Comparison of ENCODE assay signal across 1 cellular context in genomic region chr1:151762941-151763921, GRCh38.
TF ChIP-seq lines count a peak whose summit lies in the region.

Gene MRPL9 (minus strand): TSS chr1:151763496. CDS start chr1:151763479, 17 bp downstream.

TF ChIP-seq in K562, 482 proteins besides CTCF, POLR2A, EP300 and RAD21 (continued from another document and continues in another):
- peak; percentile 60 for TF ChIP-seq PCBP1 (IDR thresholded peaks at IDR 0.05; ENCODE audit: low read depth, low read length, poor library complexity, severe bottlenecking)
- peak; percentile 49 for TF ChIP-seq NEUROD1 (IDR thresholded peaks at IDR 0.05; ENCODE audit: borderline replicate concordance, low read depth, low read length, partially characterized antibody)
- TF ChIP-seq, protein P1, sequence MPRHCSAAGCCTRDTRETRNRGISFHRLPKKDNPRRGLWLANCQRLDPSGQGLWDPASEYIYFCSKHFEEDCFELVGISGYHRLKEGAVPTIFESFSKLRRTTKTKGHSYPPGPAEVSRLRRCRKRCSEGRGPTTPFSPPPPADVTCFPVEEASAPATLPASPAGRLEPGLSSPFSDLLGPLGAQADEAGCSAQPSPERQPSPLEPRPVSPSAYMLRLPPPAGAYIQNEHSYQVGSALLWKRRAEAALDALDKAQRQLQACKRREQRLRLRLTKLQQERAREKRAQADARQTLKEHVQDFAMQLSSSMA (CRISPR knock-in tag; IDR thresholded peaks at IDR 0.05), result 0 out of 2 replicates have a peak, but pooled peaks have one; percentile 18
- TF ChIP-seq KDM5B (IDR thresholded peaks at IDR 0.05; ENCODE audit: insufficient replicate concordance, low read depth, low read length), result peak; percentile 78
- TF ChIP-seq THRAP3 (IDR thresholded peaks at IDR 0.05; ENCODE audit: borderline replicate concordance), result no peak
- no peak for TF ChIP-seq NUFIP1 (IDR thresholded peaks at IDR 0.05; ENCODE audit: partially characterized antibody)
- peak; percentile 57 for TF ChIP-seq VEZF1 (CRISPR knock-in tag; IDR thresholded peaks at IDR 0.05)
- TF ChIP-seq, protein P2, sequence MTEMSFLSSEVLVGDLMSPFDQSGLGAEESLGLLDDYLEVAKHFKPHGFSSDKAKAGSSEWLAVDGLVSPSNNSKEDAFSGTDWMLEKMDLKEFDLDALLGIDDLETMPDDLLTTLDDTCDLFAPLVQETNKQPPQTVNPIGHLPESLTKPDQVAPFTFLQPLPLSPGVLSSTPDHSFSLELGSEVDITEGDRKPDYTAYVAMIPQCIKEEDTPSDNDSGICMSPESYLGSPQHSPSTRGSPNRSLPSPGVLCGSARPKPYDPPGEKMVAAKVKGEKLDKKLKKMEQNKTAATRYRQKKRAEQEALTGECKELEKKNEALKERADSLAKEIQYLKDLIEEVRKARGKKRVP (CRISPR knock-in tag; IDR thresholded peaks at IDR 0.05), result no peak
- no peak for TF ChIP-seq MTF1 (CRISPR knock-in tag; IDR thresholded peaks at IDR 0.05; ENCODE audit: borderline replicate concordance)
- no peak for TF ChIP-seq E2F3 (CRISPR knock-in tag; IDR thresholded peaks at IDR 0.05)
- TF ChIP-seq ZNF766 (CRISPR knock-in tag; conservative IDR thresholded peaks at IDR 0.05), result peak; percentile 66; the same call in 1 of the 2 replicates
- TF ChIP-seq HSF4 (CRISPR knock-in tag; IDR thresholded peaks at IDR 0.05; ENCODE audit: borderline replicate concordance), result no peak
- TF ChIP-seq, protein P3, sequence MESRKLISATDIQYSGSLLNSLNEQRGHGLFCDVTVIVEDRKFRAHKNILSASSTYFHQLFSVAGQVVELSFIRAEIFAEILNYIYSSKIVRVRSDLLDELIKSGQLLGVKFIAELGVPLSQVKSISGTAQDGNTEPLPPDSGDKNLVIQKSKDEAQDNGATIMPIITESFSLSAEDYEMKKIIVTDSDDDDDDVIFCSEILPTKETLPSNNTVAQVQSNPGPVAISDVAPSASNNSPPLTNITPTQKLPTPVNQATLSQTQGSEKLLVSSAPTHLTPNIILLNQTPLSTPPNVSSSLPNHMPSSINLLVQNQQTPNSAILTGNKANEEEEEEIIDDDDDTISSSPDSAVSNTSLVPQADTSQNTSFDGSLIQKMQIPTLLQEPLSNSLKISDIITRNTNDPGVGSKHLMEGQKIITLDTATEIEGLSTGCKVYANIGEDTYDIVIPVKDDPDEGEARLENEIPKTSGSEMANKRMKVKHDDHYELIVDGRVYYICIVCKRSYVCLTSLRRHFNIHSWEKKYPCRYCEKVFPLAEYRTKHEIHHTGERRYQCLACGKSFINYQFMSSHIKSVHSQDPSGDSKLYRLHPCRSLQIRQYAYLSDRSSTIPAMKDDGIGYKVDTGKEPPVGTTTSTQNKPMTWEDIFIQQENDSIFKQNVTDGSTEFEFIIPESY (CRISPR knock-in tag; IDR thresholded peaks at IDR 0.05), result 0 out of 2 replicates have a peak, but pooled peaks have one; percentile 37
- no peak for TF ChIP-seq HNRNPK (IDR thresholded peaks at IDR 0.05; ENCODE audit: low read depth, low read length, poor library complexity, severe bottlenecking)
- TF ChIP-seq CBFA2T2 (conservative IDR thresholded peaks at IDR 0.05), result no peak
- 0 out of 2 replicates have a peak, but pooled peaks have one; percentile 39 for TF ChIP-seq ZNF436 (CRISPR knock-in tag; IDR thresholded peaks at IDR 0.05)
- peak in 1 of 2 experiments; percentile 66; a peak in 1 of 4 replicates for TF ChIP-seq TEAD1 (CRISPR knock-in tag; IDR thresholded peaks at IDR 0.05)
- TF ChIP-seq TAF15 (IDR thresholded peaks at IDR 0.05; ENCODE audit: low read depth, low read length), result no peak
- TF ChIP-seq, protein P4, sequence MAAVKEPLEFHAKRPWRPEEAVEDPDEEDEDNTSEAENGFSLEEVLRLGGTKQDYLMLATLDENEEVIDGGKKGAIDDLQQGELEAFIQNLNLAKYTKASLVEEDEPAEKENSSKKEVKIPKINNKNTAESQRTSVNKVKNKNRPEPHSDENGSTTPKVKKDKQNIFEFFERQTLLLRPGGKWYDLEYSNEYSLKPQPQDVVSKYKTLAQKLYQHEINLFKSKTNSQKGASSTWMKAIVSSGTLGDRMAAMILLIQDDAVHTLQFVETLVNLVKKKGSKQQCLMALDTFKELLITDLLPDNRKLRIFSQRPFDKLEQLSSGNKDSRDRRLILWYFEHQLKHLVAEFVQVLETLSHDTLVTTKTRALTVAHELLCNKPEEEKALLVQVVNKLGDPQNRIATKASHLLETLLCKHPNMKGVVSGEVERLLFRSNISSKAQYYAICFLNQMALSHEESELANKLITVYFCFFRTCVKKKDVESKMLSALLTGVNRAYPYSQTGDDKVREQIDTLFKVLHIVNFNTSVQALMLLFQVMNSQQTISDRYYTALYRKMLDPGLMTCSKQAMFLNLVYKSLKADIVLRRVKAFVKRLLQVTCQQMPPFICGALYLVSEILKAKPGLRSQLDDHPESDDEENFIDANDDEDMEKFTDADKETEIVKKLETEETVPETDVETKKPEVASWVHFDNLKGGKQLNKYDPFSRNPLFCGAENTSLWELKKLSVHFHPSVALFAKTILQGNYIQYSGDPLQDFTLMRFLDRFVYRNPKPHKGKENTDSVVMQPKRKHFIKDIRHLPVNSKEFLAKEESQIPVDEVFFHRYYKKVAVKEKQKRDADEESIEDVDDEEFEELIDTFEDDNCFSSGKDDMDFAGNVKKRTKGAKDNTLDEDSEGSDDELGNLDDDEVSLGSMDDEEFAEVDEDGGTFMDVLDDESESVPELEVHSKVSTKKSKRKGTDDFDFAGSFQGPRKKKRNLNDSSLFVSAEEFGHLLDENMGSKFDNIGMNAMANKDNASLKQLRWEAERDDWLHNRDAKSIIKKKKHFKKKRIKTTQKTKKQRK (IDR thresholded peaks at IDR 0.05; ENCODE audit: borderline replicate concordance, low read depth, low read length), result no peak
- no peak for TF ChIP-seq ZNF507 (tag; conservative IDR thresholded peaks at IDR 0.05)
- no peak for TF ChIP-seq ZNF124 (CRISPR knock-in tag; IDR thresholded peaks at IDR 0.05)
- peak; percentile 30 to 54; a peak in 2 of 4 replicates for TF ChIP-seq SIX5 (IDR thresholded peaks at IDR 0.05; ENCODE audit: borderline replicate concordance in 1 of 2, insufficient read depth in 1 of 2, low read depth in 1 of 2, low read length in 2 of 2)
- peak; percentile 49; the same call in 1 of the 2 replicates for TF ChIP-seq SMARCC2 (IDR thresholded peaks at IDR 0.05; ENCODE audit: low read depth)
- 0 out of 2 replicates have a peak, but pooled peaks have one; percentile 43 for TF ChIP-seq JUND (IDR thresholded peaks at IDR 0.05; ENCODE audit: borderline replicate concordance, low read depth, low read length)
- no peak; the same call in 2 of the 3 replicates for TF ChIP-seq JUND (tag; IDR thresholded peaks at IDR 0.05; ENCODE audit: borderline replicate concordance, low read depth, low read length)
- peak; percentile 53 for TF ChIP-seq DACH1 (IDR thresholded peaks at IDR 0.05; ENCODE audit: partially characterized antibody)
- TF ChIP-seq, protein P5, sequence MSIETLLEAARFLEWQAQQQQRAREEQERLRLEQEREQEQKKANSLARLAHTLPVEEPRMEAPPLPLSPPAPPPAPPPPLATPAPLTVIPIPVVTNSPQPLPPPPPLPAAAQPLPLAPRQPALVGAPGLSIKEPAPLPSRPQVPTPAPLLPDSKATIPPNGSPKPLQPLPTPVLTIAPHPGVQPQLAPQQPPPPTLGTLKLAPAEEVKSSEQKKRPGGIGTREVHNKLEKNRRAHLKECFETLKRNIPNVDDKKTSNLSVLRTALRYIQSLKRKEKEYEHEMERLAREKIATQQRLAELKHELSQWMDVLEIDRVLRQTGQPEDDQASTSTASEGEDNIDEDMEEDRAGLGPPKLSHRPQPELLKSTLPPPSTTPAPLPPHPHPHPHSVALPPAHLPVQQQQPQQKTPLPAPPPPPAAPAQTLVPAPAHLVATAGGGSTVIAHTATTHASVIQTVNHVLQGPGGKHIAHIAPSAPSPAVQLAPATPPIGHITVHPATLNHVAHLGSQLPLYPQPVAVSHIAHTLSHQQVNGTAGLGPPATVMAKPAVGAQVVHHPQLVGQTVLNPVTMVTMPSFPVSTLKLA (conservative IDR thresholded peaks at IDR 0.05), result peak; percentile 61 to 83; a peak in 3 of 4 replicates
- TF ChIP-seq SREBF1 (IDR thresholded peaks at IDR 0.05; ENCODE audit: borderline replicate concordance, low read depth, low read length), result no peak
- peak; percentile 40; the same call in 1 of the 2 replicates for TF ChIP-seq ZBTB40 (IDR thresholded peaks at IDR 0.05)
- TF ChIP-seq ZBTB40 (CRISPR knock-in tag; IDR thresholded peaks at IDR 0.05), result no peak
- peak; percentile 97 for TF ChIP-seq ZNF24 (IDR thresholded peaks at IDR 0.05)
- no peak for TF ChIP-seq ZNF23 (CRISPR knock-in tag; IDR thresholded peaks at IDR 0.05)
- peak; percentile 81 for TF ChIP-seq TAF7 (tag; IDR thresholded peaks at IDR 0.05)
- no peak for TF ChIP-seq TSC22D4 (tag; IDR thresholded peaks at IDR 0.05)
- TF ChIP-seq KAT2B (IDR thresholded peaks at IDR 0.05; ENCODE audit: low read depth, low read length), result no peak
- TF ChIP-seq TBP (optimal IDR thresholded peaks at IDR 0.05; ENCODE audit: low read depth, low read length), result peak; percentile 85
- TF ChIP-seq ZNF75A (CRISPR knock-in tag; IDR thresholded peaks at IDR 0.05), result no peak
- TF ChIP-seq ASH1L (IDR thresholded peaks at IDR 0.05; ENCODE audit: borderline replicate concordance, low read depth, partially characterized antibody), result no peak
- TF ChIP-seq ZBTB8A (IDR thresholded peaks at IDR 0.05; ENCODE audit: partially characterized antibody), result no peak
- no peak for TF ChIP-seq ZFP30 (CRISPR knock-in tag; IDR thresholded peaks at IDR 0.05; ENCODE audit: borderline replicate concordance)
- TF ChIP-seq, protein P6, sequence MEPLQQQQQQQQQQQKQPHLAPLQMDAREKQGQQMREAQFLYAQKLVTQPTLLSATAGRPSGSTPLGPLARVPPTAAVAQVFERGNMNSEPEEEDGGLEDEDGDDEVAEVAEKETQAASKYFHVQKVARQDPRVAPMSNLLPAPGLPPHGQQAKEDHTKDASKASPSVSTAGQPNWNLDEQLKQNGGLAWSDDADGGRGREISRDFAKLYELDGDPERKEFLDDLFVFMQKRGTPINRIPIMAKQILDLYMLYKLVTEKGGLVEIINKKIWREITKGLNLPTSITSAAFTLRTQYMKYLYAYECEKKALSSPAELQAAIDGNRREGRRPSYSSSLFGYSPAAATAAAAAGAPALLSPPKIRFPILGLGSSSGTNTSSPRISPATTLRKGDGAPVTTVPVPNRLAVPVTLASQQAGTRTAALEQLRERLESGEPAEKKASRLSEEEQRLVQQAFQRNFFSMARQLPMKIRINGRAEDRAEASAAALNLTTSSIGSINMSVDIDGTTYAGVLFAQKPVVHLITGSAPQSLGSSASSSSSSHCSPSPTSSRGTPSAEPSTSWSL (CRISPR knock-in tag; IDR thresholded peaks at IDR 0.05; ENCODE audit: borderline replicate concordance), result no peak
